In the genomic region with DNA sequence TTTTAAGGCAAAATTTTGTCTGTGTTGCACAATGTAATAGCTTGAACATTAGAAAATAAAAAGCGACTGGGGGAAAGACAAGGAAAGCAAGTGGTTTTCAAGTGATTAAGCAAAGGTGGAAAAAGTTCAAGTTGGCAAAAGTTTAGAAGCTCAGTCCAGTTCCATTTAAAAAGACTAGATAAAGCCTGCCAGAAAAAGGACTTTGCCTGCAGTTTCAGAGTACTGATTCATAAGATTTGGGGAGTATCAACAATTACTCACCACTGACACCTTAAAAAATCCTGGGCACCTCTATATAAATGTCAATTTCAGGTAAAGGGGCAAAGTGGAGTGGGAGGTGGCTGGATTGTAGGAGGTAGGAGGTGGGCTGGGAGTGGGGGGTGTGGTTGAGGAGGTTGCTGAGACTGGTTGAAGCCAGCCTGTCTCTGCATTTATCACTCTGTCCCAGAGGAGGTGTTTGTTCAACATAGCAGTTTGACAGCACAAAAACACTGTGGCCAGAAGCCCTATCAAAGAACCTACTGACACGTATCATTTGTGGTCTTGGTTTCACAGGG, we compare ENCODE assay signal across 11 cellular contexts. TPM values are rescaled to one million over a fixed set of nuclear protein-coding genes. Genes with fewer than 3 reads are reported as not detected.
DNase-seq lines count a peak whose midpoint lies in the region; ATAC-seq and TF ChIP-seq lines count a peak whose summit lies in the region.
"Had no signal": no experiment of that assay in that cellular context is flagged by ENCODE, and none has a peak within 500 bp of the region (broad histone marks: within the 10 kb centered on the region; RNA-seq: fewer than 3 reads in every experiment).

No MANE protein-coding gene starts in this region.

- H3K9me3 Mint-ChIP-seq in activated T-cell treated with anti-CD3 and anti-CD28 coated beads, Interleukin-2, amount 50 U/mL, for 4 hours = no peaks in the 10 kb centered on the region
- no peaks in the 10 kb centered on the region for H3K9me3 Mint-ChIP-seq in memory B cell
- H3K9me3 Mint-ChIP-seq: CD4-positive, CD25-positive, alpha-beta regulatory T cell had no signal

- no peak for DNase-seq in activated T-cell treated with anti-CD3 and anti-CD28 coated beads, Interleukin-2, amount 50 U/mL, for 4 hours
- no peak for DNase-seq in activated T-cell treated with anti-CD3 and anti-CD28 coated beads, Interleukin-2, amount 50 U/mL, for 1 hour
- DNase-seq in mammary epithelial cell (peak; percentile 19), memory B cell (ENCODE audit: low spot score in 2 of 2) (no peak), tibial nerve (ENCODE audit: low spot score in 2 of 2) (no peak), amniotic stem cell (lab: John Stamatoyannopoulos, UW) (no peak)
- DNase-seq: CD4-positive, CD25-positive, alpha-beta regulatory T cell; effector CD8-positive, alpha-beta T cell had no signal

- H4K20me1 ChIP-seq in mammary epithelial cell (ENCODE audit: insufficient read depth, low read length) = no peaks in the 10 kb centered on the region

- in situ Hi-C loops in mammary epithelial cell (cut with MboI; ENCODE audit: low sequenced_read_pairs in 2 of 2) = no loop called here

- H3K27ac ChIP-seq in mammary epithelial cell (ENCODE audit: insufficient read depth, low read depth, low read length) (no peak overlapping the region), tibial nerve (peak overlapping the region; percentile 96 to 100 (median 98))

- H3K36me3 ChIP-seq in mammary epithelial cell (ENCODE audit: insufficient read depth, low read length) = no peaks in the 10 kb centered on the region
- no peaks in the 10 kb centered on the region for H3K36me3 ChIP-seq in tibial nerve

- peaks cover 9% of the 10 kb centered on the region for H3K27me3 Mint-ChIP-seq in activated T-cell treated with anti-CD3 and anti-CD28 coated beads, Interleukin-2, amount 50 U/mL, for 4 hours (ENCODE audit: low read depth)
- no peaks in the 10 kb centered on the region for H3K27me3 Mint-ChIP-seq in memory B cell

- peak in 1 of 2 donors; percentile 35 for TF ChIP-seq EP300 in tibial nerve (IDR thresholded peaks at IDR 0.05)

- no peak overlapping the region for H2AFZ ChIP-seq in mammary epithelial cell (ENCODE audit: low read depth, low read length)

- H3K4me3 ChIP-seq in mammary epithelial cell (replicated peaks in 1 of 3; ENCODE audit: insufficient read depth in 1 of 3, low read depth in 2 of 3, low read length in 3 of 3) (no peak overlapping the region), tibial nerve (no peak overlapping the region)

- no peak overlapping the region for H3K4me3 Mint-ChIP-seq in activated T-cell treated with anti-CD3 and anti-CD28 coated beads, Interleukin-2, amount 50 U/mL, for 4 hours
- H3K4me3 Mint-ChIP-seq in memory B cell = no peak overlapping the region

- no peak for TF ChIP-seq CTCF in mammary epithelial cell (conservative IDR thresholded peaks at IDR 0.05 in 1 of 2, IDR thresholded peaks at IDR 0.05 in 1 of 2; ENCODE audit: extremely low read depth in 1 of 2, insufficient read depth in 1 of 2, low read depth in 1 of 2, low read length in 2 of 2)
- no peak for TF ChIP-seq CTCF in tibial nerve (IDR thresholded peaks at IDR 0.05)

- peaks cover 1% of the 10 kb centered on the region for H3K36me3 Mint-ChIP-seq in activated T-cell treated with anti-CD3 and anti-CD28 coated beads, Interleukin-2, amount 50 U/mL, for 4 hours (ENCODE audit: insufficient read depth)
- peaks cover 9% of the 10 kb centered on the region for H3K36me3 Mint-ChIP-seq in memory B cell
- H3K36me3 Mint-ChIP-seq: CD4-positive, CD25-positive, alpha-beta regulatory T cell had no signal

- no peaks in the 10 kb centered on the region for H3K9me3 ChIP-seq in mammary epithelial cell (replicated peaks; ENCODE audit: insufficient read depth, low read length)
- no peaks in the 10 kb centered on the region for H3K9me3 ChIP-seq in tibial nerve

- H3K79me2 ChIP-seq in mammary epithelial cell (ENCODE audit: insufficient read depth, low read length) = no peaks in the 10 kb centered on the region

- no peak for TF ChIP-seq POLR2A in tibial nerve (IDR thresholded peaks at IDR 0.05)

- H3K27ac Mint-ChIP-seq in memory B cell = peak overlapping the region; percentile 56
- H3K27ac Mint-ChIP-seq: CD4-positive, CD25-positive, alpha-beta regulatory T cell; progenitor cell of endocrine pancreas had no signal

- WGBS in mammary epithelial cell (ENCODE audit: low coverage, missing lambda C conversion rate) = 53% methylated on average over 2 of the region's 2 CpGs
- WGBS in tibial nerve, 2 donors = 14 to 17% methylated on average over 2 of the region's 2 CpGs

- dilution Hi-C loops in mammary epithelial cell (cut with HindIII; ENCODE audit: low sequenced_read_pairs) = no loop called here

- no TSS peak for BruUV-seq in mammary epithelial cell (replicated peaks; lab: Mats Ljungman, UMichigan)

- H3K27me3 ChIP-seq in mammary epithelial cell (ENCODE audit: insufficient read depth, low read length) = no peaks in the 10 kb centered on the region
- no peaks in the 10 kb centered on the region for H3K27me3 ChIP-seq in tibial nerve

- no peak overlapping the region for H3K9ac ChIP-seq in mammary epithelial cell (ENCODE audit: insufficient read depth, low read length)

- intact Hi-C loops in mammary epithelial cell (cut with micrococcal nuclease) = no loop called here

- H3K4me2 ChIP-seq in mammary epithelial cell (ENCODE audit: insufficient read depth, low read depth, low read length) = no peak overlapping the region

- CTCF ChIA-PET in mammary epithelial cell (lab: Charles Lee; ENCODE audit: low non-redundant PET) = no interaction called here

- H3K4me1 ChIP-seq in mammary epithelial cell (ENCODE audit: insufficient read depth, low read length) (no peaks in the 10 kb centered on the region), tibial nerve (peaks cover 0 to 99% (median 44%) of the 10 kb centered on the region in 4 donors)

- peaks cover 41% of the 10 kb centered on the region for H3K4me1 Mint-ChIP-seq in activated T-cell treated with anti-CD3 and anti-CD28 coated beads, Interleukin-2, amount 50 U/mL, for 4 hours (ENCODE audit: low read depth)
- peaks cover 50% of the 10 kb centered on the region for H3K4me1 Mint-ChIP-seq in memory B cell
- H3K4me1 Mint-ChIP-seq: CD4-positive, CD25-positive, alpha-beta regulatory T cell had no signal

- ATAC-seq in activated T-cell treated with anti-CD3 and anti-CD28 coated beads, Interleukin-2, amount 50 U/mL, for 4 hours = peak; percentile 54
- peak; percentile 26 for ATAC-seq in memory B cell (ENCODE audit: low read depth)
- ATAC-seq in GM19351 (IDR thresholded peaks at IDR 0.05; ENCODE audit: unreplicated experiment) = no peak
- ATAC-seq in GM21390 (IDR thresholded peaks at IDR 0.05; ENCODE audit: unreplicated experiment) = no peak

RNA-seq across cellular contexts. Expression of gene ZEB2, which starts 14.6 kb away (rescaled TPM):
- 10 to 100 TPM; 14.4 to 35.9 (median 25.1) TPM for total RNA-seq in activated T-cell treated with anti-CD3 and anti-CD28 coated beads, Interleukin-2, amount 50 U/mL, for 4 hours
- total RNA-seq in mammary epithelial cell (under 1 TPM; 0.45 to 0.50 TPM), tibial nerve (100 to 1,000 TPM; 148 to 290 (median 218) TPM)
- polyA plus RNA-seq in mammary epithelial cell = 0.26 TPM
- polyA minus RNA-seq in mammary epithelial cell = not detected

Comparison
In these comparisons a context has a peak if more than half of its experiments do, and no peak if none do; other contexts are left out.
1. ATAC-seq: peak in activated T-cell treated with anti-CD3 and anti-CD28 coated beads, Interleukin-2, amount 50 U/mL, for 4 hours (2 of 2) and memory B cell (single experiment); none in GM19351 (single experiment) and GM21390 (single experiment).
2. RNA of gene ZEB2, which starts 14.6 kb away (total RNA-seq): 148 to 290 TPM in tibial nerve and 14.4 to 35.9 TPM in activated T-cell treated with anti-CD3 and anti-CD28 coated beads, Interleukin-2, amount 50 U/mL, for 4 hours; 0.45 to 0.50 TPM in mammary epithelial cell; every median in the first group is over 10 times any median in the second.